Comparison of ENCODE assay signal across 8 cellular contexts in the genomic region with DNA sequence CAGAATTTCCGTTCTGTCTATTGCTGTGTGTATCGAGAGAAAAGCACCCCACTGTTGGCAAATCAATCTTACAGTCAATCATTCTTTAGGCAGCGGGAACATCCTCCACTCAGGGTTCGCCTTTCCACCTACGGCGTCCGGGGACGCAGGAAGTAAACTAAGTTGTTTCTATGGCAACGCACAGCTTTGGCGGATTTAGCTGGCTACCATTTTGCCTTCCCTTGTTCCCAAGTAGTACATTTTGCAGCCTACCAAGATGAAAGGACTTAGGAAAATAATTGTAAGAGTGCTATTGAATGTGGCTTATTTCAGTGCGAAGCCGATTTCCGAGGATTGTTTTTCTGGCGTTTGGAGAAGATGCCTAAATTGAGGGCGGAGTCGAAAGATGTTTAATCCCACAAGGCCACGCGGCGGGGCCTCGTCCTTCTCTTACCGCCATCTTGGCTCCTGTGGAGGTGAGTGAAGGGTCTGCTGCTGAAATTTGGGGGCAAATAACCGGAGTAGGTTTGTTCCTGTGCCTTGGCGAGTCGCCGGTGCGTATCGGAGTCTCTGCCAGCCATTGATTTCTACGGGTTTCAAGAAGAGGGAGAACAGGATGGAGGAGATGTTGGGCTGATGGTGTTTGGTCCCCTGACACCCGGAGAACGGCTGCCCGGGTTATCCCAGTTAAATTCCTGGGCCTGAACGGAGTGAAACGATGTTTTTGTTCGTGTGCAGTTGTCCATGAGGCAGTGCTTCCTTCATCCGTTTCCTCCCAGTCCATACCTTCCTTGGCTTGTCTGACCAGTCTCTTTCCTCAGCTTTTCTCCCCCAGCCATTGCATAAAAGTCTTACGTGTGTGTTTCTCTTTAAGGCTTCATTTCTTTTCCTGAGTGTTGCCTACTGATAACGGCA. TPM values are rescaled to one million over a fixed set of nuclear protein-coding genes. Genes with fewer than 3 reads are reported as not detected.
A peak's percentile ranks its signal among the peaks of the same experiment; 100 is the strongest.
DNase-seq lines count a peak whose midpoint lies in the region; ATAC-seq and TF ChIP-seq lines count a peak whose summit lies in the region.

A gene (plus strand): TSS at position 424 of the 894 bp plus-strand sequence. CDS start 778 bp downstream, outside the sequence.

- CTCF ChIA-PET in naive thymus-derived CD4-positive, alpha-beta T cell (lab: Charles Lee), result interaction anchor here (1.7 kb wide), 1 partner anchor 12 kb away, joined by 4 read pairs; no protein-coding TSS in a partner anchor

- H3K4me1 ChIP-seq in DOHH2 (ENCODE audit: control insufficient read depth, low read length) (peaks cover 36% of the 10 kb centered on the region), GM23338 (ENCODE audit: insufficient read depth) (peaks cover 15% of the 10 kb centered on the region), fibroblast of lung (ENCODE audit: control insufficient read depth, extremely low read depth, insufficient read depth, low read length) (peaks cover 5% of the 10 kb centered on the region)
- peaks cover 14 to 26% of the 10 kb centered on the region in 2 donors for H3K4me1 ChIP-seq in naive thymus-derived CD4-positive, alpha-beta T cell (ENCODE audit: control insufficient read depth in 2 of 2, insufficient read depth in 2 of 2, low read length in 2 of 2)

- peak within 1 kb of the TSS; percentile 67 for H3K27ac ChIP-seq in DOHH2 (ENCODE audit: low read depth, low read length)
- H3K27ac ChIP-seq in GM23338 (ENCODE audit: low read depth), result peak within 1 kb of the TSS; percentile 96
- peak within 1 kb of the TSS; percentile 99 for H3K27ac ChIP-seq in fibroblast of lung (ENCODE audit: insufficient read depth, low read length)
- H3K27ac ChIP-seq in naive thymus-derived CD4-positive, alpha-beta T cell (ENCODE audit: low read depth, low read length), result peak within 1 kb of the TSS; percentile 93

- H2AFZ ChIP-seq in GM23338 (no peak within 1 kb of the TSS), fibroblast of lung (ENCODE audit: low read length) (peak within 1 kb of the TSS; percentile 88)

- H3K27me3 ChIP-seq in DOHH2 (ENCODE audit: control insufficient read depth, low read length), result no peaks in the 10 kb centered on the region; the same call in 1 of the 2 replicates
- no peaks in the 10 kb centered on the region for H3K27me3 ChIP-seq in GM23338 (ENCODE audit: insufficient read depth)
- H3K27me3 ChIP-seq in fibroblast of lung (ENCODE audit: control insufficient read depth, insufficient read depth, low read length), result no peaks in the 10 kb centered on the region
- H3K27me3 ChIP-seq in naive thymus-derived CD4-positive, alpha-beta T cell (ENCODE audit: control insufficient read depth in 2 of 2, insufficient read depth in 2 of 2, low read length in 2 of 2), result no peaks in the 10 kb centered on the region

- intact Hi-C loops in naive thymus-derived CD4-positive, alpha-beta T cell (cut with micrococcal nuclease), result loop anchor here (1.0 to 10.0 kb wide), 8 partner anchors 10 to 395 kb away; a partner anchor contains a TSS

- no peaks in the 10 kb centered on the region for H3K9me2 ChIP-seq in DOHH2 (replicated peaks; ENCODE audit: control insufficient read depth, low read length)
- H3K9me2 ChIP-seq in GM23338 (ENCODE audit: insufficient read depth), result no peaks in the 10 kb centered on the region

- no peaks in the 10 kb centered on the region for H3K9me3 Mint-ChIP-seq in GM23338
- peaks cover 0 to 4% (median 0%) of the 10 kb centered on the region in 11 donors for H3K9me3 Mint-ChIP-seq in naive thymus-derived CD4-positive, alpha-beta T cell
- H3K9me3 Mint-ChIP-seq in stimulated activated naive B cell treated with anti-CD40 and anti-IgM and Interleukin-4, amounts not matched to agents 10 μg/mL and 1 μg/mL and 100 μg/mL, for 72 hours, result no peaks in the 10 kb centered on the region

- H3K36me3 ChIP-seq in DOHH2 (ENCODE audit: control insufficient read depth, low read length) (peaks cover 50% of the 10 kb centered on the region), GM23338 (ENCODE audit: insufficient read depth) (peaks cover 41% of the 10 kb centered on the region), fibroblast of lung (ENCODE audit: control insufficient read depth, insufficient read depth, low read length) (peaks cover 14% of the 10 kb centered on the region)
- peaks cover 0 to 37% (median 30%) of the 10 kb centered on the region in 3 experiments for H3K36me3 ChIP-seq in naive thymus-derived CD4-positive, alpha-beta T cell (ENCODE audit: control insufficient read depth in 2 of 3, insufficient read depth in 3 of 3, low read length in 3 of 3)

- peaks cover 41% of the 10 kb centered on the region for H3F3A ChIP-seq in DOHH2 (ENCODE audit: control insufficient read depth, insufficient read depth)
- peaks cover 39% of the 10 kb centered on the region for H3F3A ChIP-seq in GM23338 (replicated peaks; ENCODE audit: low read depth)

- peaks cover 49% of the 10 kb centered on the region for H3K79me2 ChIP-seq in DOHH2 (ENCODE audit: control insufficient read depth, low read length)
- peaks cover 37% of the 10 kb centered on the region for H3K79me2 ChIP-seq in GM23338 (replicated peaks; ENCODE audit: insufficient read depth)
- H3K79me2 ChIP-seq in fibroblast of lung (ENCODE audit: control insufficient read depth, insufficient read depth, low read length), result peaks cover 41% of the 10 kb centered on the region

- peak; percentile 98 for DNase-seq in GM23338 (ENCODE audit: low spot score)
- peak; percentile 93 for DNase-seq in LHCN-M2 (ENCODE audit: low read depth)
- peak; percentile 94 for DNase-seq in RPMI8226
- DNase-seq in activated T-helper 1 cell treated with anti-CD3 and anti-CD28 coated beads, Interleukin-2, amount 50 U/mL, for 16 hours (ENCODE audit: low read depth in 1 of 2, low spot score in 1 of 2), result peak; percentile 65 to 71
- DNase-seq in fibroblast of lung (ENCODE audit: low read depth in 2 of 2), result peak; percentile 91 to 97
- DNase-seq in naive thymus-derived CD4-positive, alpha-beta T cell, result peak; percentile 66 to 96 (median 92)
- DNase-seq in stimulated activated naive B cell treated with anti-CD40 and anti-IgM and Interleukin-4, amounts not matched to agents 10 μg/mL and 1 μg/mL and 100 μg/mL, for 72 hours, result peak; percentile 84

- H3K9me3 ChIP-seq in DOHH2 (ENCODE audit: control insufficient read depth, insufficient read depth, low read length), result no peaks in the 10 kb centered on the region
- H3K9me3 ChIP-seq in fibroblast of lung (ENCODE audit: control insufficient read depth, insufficient read depth, low read depth, low read length), result no peaks in the 10 kb centered on the region
- no peaks in the 10 kb centered on the region for H3K9me3 ChIP-seq in naive thymus-derived CD4-positive, alpha-beta T cell (ENCODE audit: control insufficient read depth in 2 of 3, low read length in 3 of 3)

- H4K20me1 ChIP-seq in DOHH2 (ENCODE audit: control insufficient read depth, insufficient read depth, low read depth, low read length) (peaks cover 6% of the 10 kb centered on the region; the same call in 1 of the 2 replicates), GM23338 (replicated peaks; ENCODE audit: insufficient read depth) (peaks cover 25% of the 10 kb centered on the region), fibroblast of lung (ENCODE audit: control insufficient read depth, extremely low read depth, insufficient read depth, low read length) (no peaks in the 10 kb centered on the region)

- peak within 1 kb of the TSS; percentile 89 for H3K4me2 ChIP-seq in DOHH2 (ENCODE audit: low read length)
- H3K4me2 ChIP-seq in GM23338, result peak within 1 kb of the TSS; percentile 82
- H3K4me2 ChIP-seq in fibroblast of lung (ENCODE audit: extremely low read depth, insufficient read depth, low read length), result peak within 1 kb of the TSS; percentile 89

- H3K4me3 Mint-ChIP-seq in GM23338, result peak within 1 kb of the TSS; percentile 98
- H3K4me3 Mint-ChIP-seq in naive thymus-derived CD4-positive, alpha-beta T cell, result peak within 1 kb of the TSS; percentile 91 to 99 (median 96)
- H3K4me3 Mint-ChIP-seq in stimulated activated naive B cell treated with anti-CD40 and anti-IgM and Interleukin-4, amounts not matched to agents 10 μg/mL and 1 μg/mL and 100 μg/mL, for 72 hours, result peak within 1 kb of the TSS; percentile 96 to 97

- POLR2A ChIA-PET in naive thymus-derived CD4-positive, alpha-beta T cell (lab: Charles Lee), result interaction anchor here (0.6 to 3.0 kb wide), 10 partner anchors 9 to 1540 kb away, joined by 3 to 26 read pairs (median 4); a partner anchor contains a TSS

- peaks cover 19% of the 10 kb centered on the region for H3K27me3 Mint-ChIP-seq in GM23338 (ENCODE audit: insufficient read depth, low read depth, poor library complexity)
- peaks cover 0 to 2% (median 0%) of the 10 kb centered on the region in 5 donors for H3K27me3 Mint-ChIP-seq in naive thymus-derived CD4-positive, alpha-beta T cell
- no peaks in the 10 kb centered on the region for H3K27me3 Mint-ChIP-seq in stimulated activated naive B cell treated with anti-CD40 and anti-IgM and Interleukin-4, amounts not matched to agents 10 μg/mL and 1 μg/mL and 100 μg/mL, for 72 hours

- H3K4me3 ChIP-seq in DOHH2 (ENCODE audit: low read length), result peak within 1 kb of the TSS; percentile 94
- H3K4me3 ChIP-seq in GM23338, result peak within 1 kb of the TSS; percentile 91
- peak within 1 kb of the TSS; percentile 80 to 100 (median 92) for H3K4me3 ChIP-seq in fibroblast of lung (replicated peaks in 1 of 4; ENCODE audit: control extremely low read depth in 1 of 4, insufficient read depth in 1 of 4, low read depth in 3 of 4, low read length in 4 of 4)
- H3K4me3 ChIP-seq in naive thymus-derived CD4-positive, alpha-beta T cell (ENCODE audit: low read length), result peak within 1 kb of the TSS; percentile 97

- H3K9ac ChIP-seq in fibroblast of lung (ENCODE audit: insufficient read depth, low read length), result peak within 1 kb of the TSS; percentile 93

- TF ChIP-seq CTCF in DOHH2 (IDR thresholded peaks at IDR 0.05; ENCODE audit: low read depth, low read length, poor library complexity, severe bottlenecking) (no peak), GM23338 (conservative IDR thresholded peaks at IDR 0.05; ENCODE audit: low read depth in 2 of 2) (no peak), fibroblast of lung (conservative IDR thresholded peaks at IDR 0.05 in 1 of 2, IDR thresholded peaks at IDR 0.05 in 1 of 2; ENCODE audit: low read depth in 1 of 2, low read length in 2 of 2) (no peak)

- H3K4me1 Mint-ChIP-seq in GM23338, result peaks cover 23% of the 10 kb centered on the region
- peaks cover 27 to 52% (median 41%) of the 10 kb centered on the region in 7 donors for H3K4me1 Mint-ChIP-seq in naive thymus-derived CD4-positive, alpha-beta T cell
- peaks cover 18 to 52% of the 10 kb centered on the region in 2 donors for H3K4me1 Mint-ChIP-seq in stimulated activated naive B cell treated with anti-CD40 and anti-IgM and Interleukin-4, amounts not matched to agents 10 μg/mL and 1 μg/mL and 100 μg/mL, for 72 hours

- ATAC-seq in GM23338, result peak; percentile 87
- ATAC-seq in naive thymus-derived CD4-positive, alpha-beta T cell, result peak; percentile 94
- peak; percentile 93 to 94 for ATAC-seq in stimulated activated naive B cell treated with anti-CD40 and anti-IgM and Interleukin-4, amounts not matched to agents 10 μg/mL and 1 μg/mL and 100 μg/mL, for 72 hours (replicated peaks)

- H3K36me3 Mint-ChIP-seq in GM23338 (ENCODE audit: low read depth), result peaks cover 53% of the 10 kb centered on the region
- peaks cover 10 to 31% (median 28%) of the 10 kb centered on the region in 5 donors for H3K36me3 Mint-ChIP-seq in naive thymus-derived CD4-positive, alpha-beta T cell
- H3K36me3 Mint-ChIP-seq in stimulated activated naive B cell treated with anti-CD40 and anti-IgM and Interleukin-4, amounts not matched to agents 10 μg/mL and 1 μg/mL and 100 μg/mL, for 72 hours, result peaks cover 40 to 51% of the 10 kb centered on the region in 2 donors

- peak within 1 kb of the TSS; percentile 100 for H3K27ac Mint-ChIP-seq in GM23338
- peak within 1 kb of the TSS; percentile 95 to 100 (median 100) for H3K27ac Mint-ChIP-seq in naive thymus-derived CD4-positive, alpha-beta T cell
- H3K27ac Mint-ChIP-seq in stimulated activated naive B cell treated with anti-CD40 and anti-IgM and Interleukin-4, amounts not matched to agents 10 μg/mL and 1 μg/mL and 100 μg/mL, for 72 hours, result peak within 1 kb of the TSS; percentile 100

RNA-seq across cellular contexts. Expression of the gene that starts here (rescaled TPM):
- total RNA-seq in GM23338 (2014; rRNA removed; shearing (Covaris generic)), result 844 and 1,070 TPM in 2 replicates
- polyA plus RNA-seq in GM23338 (2016; fragmentation: Nextera tagmentation; extraction: Ambion mirVana) (2,038 and 2,096 TPM in 2 replicates), fibroblast of lung (902 and 937 TPM in 2 replicates)
- total RNA-seq in LHCN-M2 (2014; rRNA removed) (608 and 692 TPM in 2 replicates), fibroblast of lung (535 and 1,048 TPM in 2 replicates)
- 2,057 TPM for polyA plus RNA-seq in LHCN-M2 (2012)
- polyA plus RNA-seq in fibroblast of lung (2012), result 1,855 and 1,955 TPM in 2 replicates
- 12.2 and 21.2 TPM in 2 replicates for polyA minus RNA-seq in fibroblast of lung (ENCODE audit: low replicate concordance)
- total RNA-seq in naive thymus-derived CD4-positive, alpha-beta T cell, result 1,000 to 10,000 TPM; 1,070 to 2,246 (median 1,860) TPM
- 1,000 to 10,000 TPM; 2,099 to 2,760 TPM for polyA plus RNA-seq in naive thymus-derived CD4-positive, alpha-beta T cell

Comparison
In these comparisons a context has a peak if more than half of its experiments do, and no peak if none do; other contexts are left out.
1. Peak in every context shown above with its lines: DNase-seq, ATAC-seq, H3K4me3 ChIP-seq and H3K27ac ChIP-seq.